Comparison of ENCODE assay signal across 9 cellular contexts in genomic region chr14:103260629-103261124, GRCh38.
DNase-seq lines count a peak whose midpoint lies in the region; ATAC-seq and TF ChIP-seq lines count a peak whose summit lies in the region.
"Had no signal": no experiment of that assay in that cellular context is flagged by ENCODE, and none has a peak within 500 bp of the region (broad histone marks: within the 10 kb centered on the region; RNA-seq: fewer than 3 reads in every experiment).

No MANE protein-coding gene starts in this region.

- H3K4me1 ChIP-seq in uterus: no peaks in the 10 kb centered on the region

- DNase-seq in COLO668 (lab: John Stamatoyannopoulos, UW; ENCODE audit: unreplicated experiment): peak; percentile 67
- peak; percentile 20 for DNase-seq in MG63
- DNase-seq in cardiac fibroblast (ENCODE audit: low read depth in 2 of 2): peak; percentile 63 to 73
- DNase-seq in mesothelial cell of epicardium (ENCODE audit: low spot score in 2 of 2, unreplicated experiment in 2 of 2): peak in 1 of 2 experiments; percentile 47
- DNase-seq in uterus: peak; percentile 53 to 58
- DNase-seq in NOMO-1 treated with DMSO at 0.1 percent for 48 hours (lab: John Stamatoyannopoulos, UW; ENCODE audit: unreplicated experiment): no peak

- intact Hi-C loops in uterus (cut with DNase I; ENCODE audit: low total_unique reads): no loop called here

- peak overlapping the region; percentile 15 for H3K4me3 Mint-ChIP-seq in mesothelial cell of epicardium

- no peaks in the 10 kb centered on the region for H3K27me3 ChIP-seq in MG63
- H3K27me3 ChIP-seq in uterus: no peaks in the 10 kb centered on the region

- H3K9me3 ChIP-seq in MG63: no peaks in the 10 kb centered on the region
- no peaks in the 10 kb centered on the region for H3K9me3 ChIP-seq in uterus
- H3K9me3 ChIP-seq: neutrophil had no signal

- H3K9me3 Mint-ChIP-seq in mesothelial cell of epicardium: peaks cover 7% of the 10 kb centered on the region

- H3K36me3 Mint-ChIP-seq in mesothelial cell of epicardium: no peaks in the 10 kb centered on the region

- peak overlapping the region; percentile 54 for H3K4me3 ChIP-seq in MG63
- H3K4me3 ChIP-seq in cardiac fibroblast (replicated peaks in 1 of 2; ENCODE audit: low read depth in 2 of 2, low read length in 2 of 2): peak overlapping the region; percentile 19 to 61
- H3K4me3 ChIP-seq in uterus: peak overlapping the region; percentile 44 to 49

- no peak for TF ChIP-seq CTCF in cardiac fibroblast (IDR thresholded peaks at IDR 0.05; ENCODE audit: low read depth, low read length)
- no peak for TF ChIP-seq CTCF in mesothelial cell of epicardium (IDR thresholded peaks at IDR 0.05; ENCODE audit: unreplicated experiment)
- no peak for TF ChIP-seq CTCF in uterus (IDR thresholded peaks at IDR 0.05)

- H3K36me3 ChIP-seq in MG63: no peaks in the 10 kb centered on the region
- H3K36me3 ChIP-seq in uterus: no peaks in the 10 kb centered on the region
- H3K36me3 ChIP-seq: neutrophil had no signal

- peak overlapping the region; percentile 94 for H3K27ac Mint-ChIP-seq in mesothelial cell of epicardium

- peaks cover 22% of the 10 kb centered on the region for H3K4me1 Mint-ChIP-seq in mesothelial cell of epicardium

- H3K27me3 Mint-ChIP-seq in mesothelial cell of epicardium (ENCODE audit: low read depth): peaks cover 10% of the 10 kb centered on the region

- no peak for TF ChIP-seq POLR2A in uterus (IDR thresholded peaks at IDR 0.05)

- ATAC-seq in HG03196 (IDR thresholded peaks at IDR 0.05; ENCODE audit: unreplicated experiment) (no peak), GM18868 (IDR thresholded peaks at IDR 0.05; ENCODE audit: unreplicated experiment) (no peak)

- H3K27ac ChIP-seq in uterus: peak overlapping the region; percentile 85 to 93
- H3K27ac ChIP-seq: neutrophil had no signal
